24 cellular contexts compared by ENCODE assay signal in the genomic region with DNA sequence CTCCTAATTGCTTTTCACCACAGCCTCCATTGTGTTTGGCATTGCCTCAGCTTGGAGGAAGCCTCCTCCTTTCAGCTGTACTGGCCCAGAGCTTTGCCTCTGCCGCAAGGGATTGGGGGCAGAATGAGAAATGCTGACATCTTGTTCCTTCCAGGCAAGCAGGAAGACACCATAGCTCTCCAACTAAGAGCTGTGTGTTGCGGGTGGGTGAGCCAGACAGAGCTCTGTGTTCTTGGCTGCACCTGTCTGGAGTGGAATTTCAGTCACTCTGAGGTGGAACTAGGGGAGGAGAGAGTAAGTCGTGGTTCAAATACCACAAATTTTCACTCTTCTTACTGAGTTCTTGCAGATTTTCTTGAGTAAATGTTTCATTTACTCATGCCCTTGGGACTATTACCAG. TPM values are rescaled to one million over a fixed set of nuclear protein-coding genes. Genes with fewer than 3 reads are reported as not detected.
"Had no signal": no experiment of that assay in that cellular context is flagged by ENCODE, and none has a peak within 500 bp of the region (broad histone marks: within the 10 kb centered on the region; RNA-seq: fewer than 3 reads in every experiment).

No MANE protein-coding gene starts in this region.

- H3K4me3 ChIP-seq: breast epithelium, esophagus muscularis mucosa, hepatocyte, lower lobe of right lung, right lobe of liver, skin epidermis had no signal

- H3K27me3 ChIP-seq: breast epithelium, hepatocyte, right lobe of liver had no signal

- H3K36me3 Mint-ChIP-seq: natural killer cell treated with Interleukin-12 subunit alpha and Interleukin-12 subunit beta and Interleukin-15 and Interleukin-18, amount 100 ng/mL, for 72 hours had no signal

- H3K4me1 ChIP-seq: breast epithelium, lower lobe of right lung, right lobe of liver had no signal

- H3K27ac Mint-ChIP-seq: activated B cell treated with CpG ODN at 0.5 μM for 24 hours; activated CD8-positive, alpha-beta T cell treated with anti-CD3 and anti-CD28 coated beads for 36 hours; activated naive CD4-positive, alpha-beta T cell treated with anti-CD3 and anti-CD28 coated beads, Interleukin-2, amount 50 U/mL, for 72 hours; dendritic cell treated with granulocyte-macrophage colony-stimulating factor and Interleukin-4, amounts not matched to agents 40 ng/mL and 50 ng/mL, for 4 days; natural killer cell treated with Interleukin-12 subunit alpha and Interleukin-12 subunit beta and Interleukin-15 and Interleukin-18, amount 100 ng/mL, for 72 hours; stimulated activated naive CD8-positive, alpha-beta T cell treated with anti-CD3 and anti-CD28 coated beads, Interleukin-15, amount 100 ng/mL, for 72 hours; T-helper 2 cell treated with Interferon-gamma antibody and Interleukin-4, amounts not matched to agents 5 μg/mL and 100 μg/mL, for 36 hours had no signal

- H3K4me1 Mint-ChIP-seq: activated B cell treated with CpG ODN at 0.5 μM for 24 hours; central memory CD8-positive, alpha-beta T cell; stimulated activated naive CD8-positive, alpha-beta T cell treated with anti-CD3 and anti-CD28 coated beads, Interleukin-15, amount 100 ng/mL, for 72 hours had no signal

- H3K27ac ChIP-seq: breast epithelium, hepatocyte, lower lobe of right lung, right lobe of liver had no signal

- H3K36me3 ChIP-seq: breast epithelium, esophagus muscularis mucosa, lower lobe of right lung, right lobe of liver had no signal

- H3K4me3 Mint-ChIP-seq: activated B cell treated with CpG ODN at 0.5 μM for 24 hours; activated CD8-positive, alpha-beta T cell treated with anti-CD3 and anti-CD28 coated beads for 36 hours; activated T-cell treated with anti-CD3 and anti-CD28 coated beads, Interleukin-2, amount 50 U/mL, for 4 hours; central memory CD8-positive, alpha-beta T cell; dendritic cell treated with granulocyte-macrophage colony-stimulating factor and Interleukin-4, amounts not matched to agents 40 ng/mL and 50 ng/mL, for 4 days; natural killer cell treated with Interleukin-12 subunit alpha and Interleukin-12 subunit beta and Interleukin-15 and Interleukin-18, amount 100 ng/mL, for 72 hours; stimulated activated naive CD8-positive, alpha-beta T cell treated with anti-CD3 and anti-CD28 coated beads, Interleukin-15, amount 100 ng/mL, for 72 hours; T-helper 2 cell treated with Interferon-gamma antibody and Interleukin-4, amounts not matched to agents 5 μg/mL and 100 μg/mL, for 36 hours had no signal

- DNase-seq: activated B cell treated with CpG ODN at 0.5 μM for 24 hours; activated CD4-positive, alpha-beta T cell treated with anti-CD3 and anti-CD28 coated beads, Interleukin-2, amount 50 U/mL, for 1 hour; activated CD8-positive, alpha-beta T cell treated with anti-CD3 and anti-CD28 coated beads for 36 hours; activated naive CD4-positive, alpha-beta T cell; activated T-cell treated with anti-CD3 and anti-CD28 coated beads, Interleukin-2, amount 50 U/mL, for 4 hours; foreskin melanocyte; lower lobe of right lung; mesendoderm; right lobe of liver; stimulated activated CD4-positive, alpha-beta T cell treated with anti-CD3 and anti-CD28 coated beads, Interleukin-12 subunit alpha, Interleukin-12 subunit beta, amount 100 ng/mL, for 4 hours; stimulated activated CD4-positive, alpha-beta T cell treated with anti-CD3 and anti-CD28 coated beads, Interleukin-4, amount 100 ng/mL, for 1 hour; stimulated activated naive CD8-positive, alpha-beta T cell treated with anti-CD3 and anti-CD28 coated beads, Interleukin-15, amount 100 ng/mL, for 72 hours; substantia nigra; T-helper 1 cell had no signal

- ATAC-seq: activated CD8-positive, alpha-beta T cell treated with anti-CD3 and anti-CD28 coated beads for 36 hours; activated naive CD4-positive, alpha-beta T cell treated with anti-CD3 and anti-CD28 coated beads, Interleukin-2, amount 50 U/mL, for 72 hours; activated T-cell treated with anti-CD3 and anti-CD28 coated beads, Interleukin-2, amount 50 U/mL, for 4 hours; lower lobe of right lung; natural killer cell treated with Interleukin-12 subunit alpha and Interleukin-12 subunit beta and Interleukin-15 and Interleukin-18, amount 100 ng/mL, for 72 hours; right lobe of liver; stimulated activated naive CD8-positive, alpha-beta T cell treated with anti-CD3 and anti-CD28 coated beads, Interleukin-15, amount 100 ng/mL, for 72 hours had no signal

- H3K9me3 ChIP-seq: right lobe of liver had no signal

- H3K9me3 Mint-ChIP-seq: natural killer cell treated with Interleukin-12 subunit alpha and Interleukin-12 subunit beta and Interleukin-15 and Interleukin-18, amount 100 ng/mL, for 72 hours had no signal

RNA-seq across cellular contexts. Expression of gene KCNF1, which starts 36.6 kb away (rescaled TPM):
- total RNA-seq: activated B cell treated with CpG ODN at 0.5 μM for 24 hours; activated CD8-positive, alpha-beta T cell treated with anti-CD3 and anti-CD28 coated beads for 36 hours; activated naive CD4-positive, alpha-beta T cell treated with anti-CD3 and anti-CD28 coated beads, Interleukin-2, amount 50 U/mL, for 72 hours; activated T-cell treated with anti-CD3 and anti-CD28 coated beads, Interleukin-2, amount 50 U/mL, for 4 hours; lower lobe of right lung; mononuclear cell; natural killer cell treated with Interleukin-12 subunit alpha and Interleukin-12 subunit beta and Interleukin-15 and Interleukin-18, amount 100 ng/mL, for 72 hours; right lobe of liver had no signal
